In the genomic region with DNA sequence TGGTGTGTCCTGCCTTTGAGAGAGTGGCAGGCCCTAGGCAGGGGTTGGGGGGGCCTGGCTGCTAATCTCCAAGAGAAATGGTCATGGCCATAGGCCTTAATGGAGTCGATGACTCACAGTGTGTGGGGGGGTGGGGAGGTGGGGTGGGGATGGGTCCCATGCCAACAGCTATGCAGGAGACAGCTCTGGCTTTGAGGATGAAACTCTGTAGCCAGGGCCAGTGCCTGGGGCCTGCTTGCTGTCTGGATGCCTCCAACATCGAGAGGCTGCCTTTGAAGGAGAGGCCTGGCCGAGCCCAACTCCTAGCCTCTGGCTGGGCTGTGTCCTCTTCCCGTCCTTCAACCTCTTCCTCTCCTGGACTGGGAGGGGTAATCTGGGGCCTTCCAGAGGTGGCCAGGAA, we compare ENCODE assay signal across 1 cellular context.
TF ChIP-seq lines count a peak whose summit lies in the region.

No MANE protein-coding gene starts in this region.

TF ChIP-seq in K562, 482 proteins besides CTCF, POLR2A, EP300 and RAD21:
- TF ChIP-seq SMARCC2 (IDR thresholded peaks at IDR 0.05; ENCODE audit: low read depth) (no peak), SIX5 (IDR thresholded peaks at IDR 0.05; ENCODE audit: borderline replicate concordance in 1 of 2, insufficient read depth in 1 of 2, low read depth in 1 of 2, low read length in 2 of 2) (no peak), VEZF1 (CRISPR knock-in tag; IDR thresholded peaks at IDR 0.05) (0 out of 2 replicates have a peak, but pooled peaks have one; percentile 25)
TF ChIP-seq in K562: peak in this region for 1.
